ENCODE assay signal across 22 cellular contexts in genomic region chr2:127330753-127331152, GRCh38. TPM values are rescaled to one million over a fixed set of nuclear protein-coding genes. Genes with fewer than 3 reads are reported as not detected.
DNase-seq lines count a peak whose midpoint lies in the region; ATAC-seq, FAIRE-seq and TF ChIP-seq lines count a peak whose summit lies in the region.
"Had no signal": no experiment of that assay in that cellular context is flagged by ENCODE, and none has a peak within 500 bp of the region (broad histone marks: within the 10 kb centered on the region; RNA-seq: fewer than 3 reads in every experiment).

No MANE protein-coding gene starts in this region.

- TF ChIP-seq CTCF in upper lobe of left lung (IDR thresholded peaks at IDR 0.05), result no peak

- no peak for TF ChIP-seq POLR2A in upper lobe of left lung (IDR thresholded peaks at IDR 0.05)

- H3K9me3 Mint-ChIP-seq in activated T-helper 1 cell treated with anti-CD3 and anti-CD28 coated beads, Interleukin-12 subunit alpha, Interleukin-12 subunit beta, Interleukin-2, Interleukin-4 antibody, amounts not matched to agents 30 ng/mL and 10 ng/mL and 1 ng/mL, durations not matched to agents 14 hours and 24 hours and 36 hours, result no peaks in the 10 kb centered on the region
- H3K9me3 Mint-ChIP-seq: brain, naive B cell, type B pancreatic cell had no signal

- H3K4me1 Mint-ChIP-seq in activated T-helper 1 cell treated with anti-CD3 and anti-CD28 coated beads, Interleukin-12 subunit alpha, Interleukin-12 subunit beta, Interleukin-2, Interleukin-4 antibody, amounts not matched to agents 30 ng/mL and 10 ng/mL and 1 ng/mL, durations not matched to agents 14 hours and 24 hours and 36 hours (ENCODE audit: low read depth), result no peaks in the 10 kb centered on the region
- H3K4me1 Mint-ChIP-seq: brain, naive B cell had no signal

- no peak overlapping the region for H3K27ac ChIP-seq in upper lobe of left lung
- H3K27ac ChIP-seq: C4-2B, lower lobe of right lung had no signal

- H3K36me3 ChIP-seq in upper lobe of left lung, result peaks cover 0 to 53% (median 17%) of the 10 kb centered on the region in 4 donors

- no peaks in the 10 kb centered on the region for H3K27me3 ChIP-seq in upper lobe of left lung

- 100% methylated on average over 1 of the region's 1 CpG for WGBS in upper lobe of left lung, 2 donors

- no peak for DNase-seq in HTR-8/SVneo (ENCODE audit: insufficient read length, low spot score)
- no peak for DNase-seq in activated T-helper 1 cell treated with anti-CD3 and anti-CD28 coated beads, Interleukin-12 subunit alpha, Interleukin-12 subunit beta, Interleukin-2, Interleukin-4 antibody, amounts not matched to agents 30 ng/mL and 10 ng/mL and 1 ng/mL, durations not matched to agents 14 hours and 24 hours and 36 hours (ENCODE audit: low spot score)
- no peak for DNase-seq in SHP77 treated with DMSO at 0.1 percent for 48 hours (lab: John Stamatoyannopoulos, UW)
- DNase-seq in upper lobe of left lung, result no peak
- DNase-seq: activated CD4-positive, alpha-beta T cell treated with anti-CD3 and anti-CD28 coated beads for 1 hour; activated naive CD4-positive, alpha-beta T cell treated with Interleukin-2 at 50 U/mL for 16 hours; glutamatergic neuron; lower lobe of right lung; naive B cell; NCI-H1048; small intestine; stimulated activated naive CD4-positive, alpha-beta T cell; T-helper 2 cell had no signal

- H3K27ac Mint-ChIP-seq in activated T-helper 1 cell treated with anti-CD3 and anti-CD28 coated beads, Interleukin-12 subunit alpha, Interleukin-12 subunit beta, Interleukin-2, Interleukin-4 antibody, amounts not matched to agents 30 ng/mL and 10 ng/mL and 1 ng/mL, durations not matched to agents 14 hours and 24 hours and 36 hours, result no peak overlapping the region
- H3K27ac Mint-ChIP-seq: brain, type B pancreatic cell had no signal

- ATAC-seq in GM19452 (IDR thresholded peaks at IDR 0.05; ENCODE audit: unreplicated experiment), result peak; percentile 51
- ATAC-seq in HG02678 (IDR thresholded peaks at IDR 0.05; ENCODE audit: unreplicated experiment), result peak; percentile 90
- peak; percentile 88 for ATAC-seq in HG03354 (IDR thresholded peaks at IDR 0.05; ENCODE audit: poor library complexity, severe bottlenecking, unreplicated experiment)
- ATAC-seq in upper lobe of left lung (ENCODE audit: low FRiP score in 2 of 2), result no peak
- ATAC-seq: esophagus mucosa, lower lobe of right lung had no signal

- no peak for TF ChIP-seq EP300 in upper lobe of left lung (IDR thresholded peaks at IDR 0.05)

- H3K4me3 Mint-ChIP-seq in activated T-helper 1 cell treated with anti-CD3 and anti-CD28 coated beads, Interleukin-12 subunit alpha, Interleukin-12 subunit beta, Interleukin-2, Interleukin-4 antibody, amounts not matched to agents 30 ng/mL and 10 ng/mL and 1 ng/mL, durations not matched to agents 14 hours and 24 hours and 36 hours, result no peak overlapping the region
- H3K4me3 Mint-ChIP-seq: brain, naive B cell, type B pancreatic cell had no signal

- H3K4me3 ChIP-seq in upper lobe of left lung, result no peak overlapping the region
- H3K4me3 ChIP-seq: lower lobe of right lung had no signal

- H3K4me1 ChIP-seq in upper lobe of left lung, result no peaks in the 10 kb centered on the region
- H3K4me1 ChIP-seq: lower lobe of right lung had no signal

- H3K27me3 Mint-ChIP-seq in activated T-helper 1 cell treated with anti-CD3 and anti-CD28 coated beads, Interleukin-12 subunit alpha, Interleukin-12 subunit beta, Interleukin-2, Interleukin-4 antibody, amounts not matched to agents 30 ng/mL and 10 ng/mL and 1 ng/mL, durations not matched to agents 14 hours and 24 hours and 36 hours (ENCODE audit: insufficient read depth), result no peaks in the 10 kb centered on the region
- H3K27me3 Mint-ChIP-seq: brain, naive B cell, type B pancreatic cell had no signal

- FAIRE-seq in G401.6 (lab: Jason Lieb, UNC) (peak; percentile 28), HTR-8/SVneo (lab: Jason Lieb, UNC) (no peak)
- FAIRE-seq: H54 had no signal

- intact Hi-C loops in activated T-helper 1 cell treated with anti-CD3 and anti-CD28 coated beads, Interleukin-12 subunit alpha, Interleukin-12 subunit beta, Interleukin-2, Interleukin-4 antibody, amounts not matched to agents 30 ng/mL and 10 ng/mL and 1 ng/mL, durations not matched to agents 14 hours and 24 hours and 36 hours (cut with micrococcal nuclease), result no loop called here

- peaks cover 16% of the 10 kb centered on the region for H3K36me3 Mint-ChIP-seq in activated T-helper 1 cell treated with anti-CD3 and anti-CD28 coated beads, Interleukin-12 subunit alpha, Interleukin-12 subunit beta, Interleukin-2, Interleukin-4 antibody, amounts not matched to agents 30 ng/mL and 10 ng/mL and 1 ng/mL, durations not matched to agents 14 hours and 24 hours and 36 hours (ENCODE audit: low read depth)

- no peaks in the 10 kb centered on the region for H3K9me3 ChIP-seq in upper lobe of left lung
- H3K9me3 ChIP-seq: lower lobe of right lung had no signal

RNA-seq across cellular contexts. Expression of gene ERCC3, which starts 36.8 kb away (rescaled TPM):
- total RNA-seq in activated T-helper 1 cell treated with anti-CD3 and anti-CD28 coated beads, Interleukin-12 subunit alpha, Interleukin-12 subunit beta, Interleukin-2, Interleukin-4 antibody, amounts not matched to agents 30 ng/mL and 10 ng/mL and 1 ng/mL, durations not matched to agents 14 hours and 24 hours and 36 hours, result 63.1 and 65.5 TPM in 2 replicates
- total RNA-seq in upper lobe of left lung, result 100 to 1,000 TPM in 1 of 6 donors, 10 to 100 TPM in 5; 32.1 to 178 (median 49.8) TPM

RNA-seq across cellular contexts. Expression of gene MAP3K2, which starts 57.0 kb away (rescaled TPM):
- 64.1 and 66.1 TPM in 2 replicates for total RNA-seq in activated T-helper 1 cell treated with anti-CD3 and anti-CD28 coated beads, Interleukin-12 subunit alpha, Interleukin-12 subunit beta, Interleukin-2, Interleukin-4 antibody, amounts not matched to agents 30 ng/mL and 10 ng/mL and 1 ng/mL, durations not matched to agents 14 hours and 24 hours and 36 hours
- 10 to 100 TPM; 43.0 to 79.2 (median 66.9) TPM for total RNA-seq in upper lobe of left lung

Comparison
In these comparisons a context has a peak if more than half of its experiments do, and no peak if none do; other contexts are left out.
1. ATAC-seq: peak in GM19452 (single experiment), HG02678 (single experiment) and HG03354 (single experiment); none in upper lobe of left lung (0 of 2).